ENCODE assay signal across 13 cellular contexts in the genomic region with DNA sequence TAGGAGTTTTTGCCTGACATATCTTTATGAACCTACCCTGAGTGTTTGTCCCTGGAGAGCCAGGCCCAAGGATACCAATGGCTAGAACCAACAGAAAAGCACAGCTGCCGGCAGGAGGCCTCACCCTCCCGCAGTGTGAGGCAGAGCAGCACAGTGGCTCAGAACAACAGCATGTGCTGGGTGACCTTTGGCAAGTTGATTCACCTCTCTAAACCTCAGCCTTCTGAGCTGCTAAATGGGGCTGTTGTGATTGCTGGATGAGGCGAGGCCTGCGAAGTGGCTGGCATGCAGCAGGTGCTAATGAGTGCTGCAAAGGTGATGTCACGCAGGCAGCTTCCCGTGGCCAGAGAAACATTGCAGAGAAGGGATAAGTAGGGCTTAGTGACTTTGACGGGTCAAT.
"Had no signal": no experiment of that assay in that cellular context is flagged by ENCODE, and none has a peak within 500 bp of the region (broad histone marks: within the 10 kb centered on the region; RNA-seq: fewer than 3 reads in every experiment).

No MANE protein-coding gene starts in this region.

- H3K27ac ChIP-seq: hepatocyte, lower lobe of right lung, SJSA1 had no signal

- H3K79me2 ChIP-seq: hepatocyte had no signal

- ATAC-seq: stimulated activated memory B cell treated with anti-CD40 and anti-IgM and Interleukin-4, amounts not matched to agents 10 μg/mL and 1 μg/mL and 100 μg/mL, for 72 hours had no signal

- H3K4me3 Mint-ChIP-seq: activated naive CD8-positive, alpha-beta T cell treated with anti-CD3 and anti-CD28 coated beads, Interleukin-2, amount 10 ng/mL, durations not matched to agents 7 days and 5 days; mesothelial cell of epicardium; naive B cell; stimulated activated memory B cell treated with anti-CD40 and anti-IgM and Interleukin-4, amounts not matched to agents 10 μg/mL and 1 μg/mL and 100 μg/mL, for 72 hours had no signal

- H3K9me3 ChIP-seq: lower lobe of right lung, SJSA1 had no signal

- DNase-seq: activated CD4-positive, alpha-beta T cell treated with anti-CD3 and anti-CD28 coated beads for 1 hour; activated CD8-positive, alpha-beta memory T cell treated with anti-CD3 and anti-CD28 coated beads for 24 hours; activated effector memory CD4-positive, alpha-beta T cell treated with anti-CD3 and anti-CD28 coated beads, Interleukin-2, amount 50 U/mL, for 16 hours; activated naive CD8-positive, alpha-beta T cell treated with anti-CD3 and anti-CD28 coated beads, Interleukin-2, amount 10 ng/mL, durations not matched to agents 7 days and 5 days; activated T-cell treated with anti-CD3 and anti-CD28 coated beads for 4 hours; kidney glomerular epithelial cell; lower lobe of right lung; naive B cell; right cardiac atrium had no signal

- H3K4me1 ChIP-seq: SJSA1 had no signal

- H3K27me3 Mint-ChIP-seq: activated naive CD8-positive, alpha-beta T cell treated with anti-CD3 and anti-CD28 coated beads, Interleukin-2, amount 10 ng/mL, durations not matched to agents 7 days and 5 days; naive B cell; stimulated activated memory B cell treated with anti-CD40 and anti-IgM and Interleukin-4, amounts not matched to agents 10 μg/mL and 1 μg/mL and 100 μg/mL, for 72 hours had no signal

- H3K27ac Mint-ChIP-seq: activated naive CD8-positive, alpha-beta T cell treated with anti-CD3 and anti-CD28 coated beads, Interleukin-2, amount 10 ng/mL, durations not matched to agents 7 days and 5 days; mesothelial cell of epicardium; naive B cell; stimulated activated memory B cell treated with anti-CD40 and anti-IgM and Interleukin-4, amounts not matched to agents 10 μg/mL and 1 μg/mL and 100 μg/mL, for 72 hours had no signal

- H3K4me1 Mint-ChIP-seq: activated naive CD8-positive, alpha-beta T cell treated with anti-CD3 and anti-CD28 coated beads, Interleukin-2, amount 10 ng/mL, durations not matched to agents 7 days and 5 days; naive B cell had no signal

- H3K4me3 ChIP-seq: hepatocyte, lower lobe of right lung, SJSA1 had no signal

- H2AFZ ChIP-seq: hepatocyte had no signal

- H3K9me3 Mint-ChIP-seq: activated naive CD8-positive, alpha-beta T cell treated with anti-CD3 and anti-CD28 coated beads, Interleukin-2, amount 10 ng/mL, durations not matched to agents 7 days and 5 days; mesothelial cell of epicardium; naive B cell; stimulated activated memory B cell treated with anti-CD40 and anti-IgM and Interleukin-4, amounts not matched to agents 10 μg/mL and 1 μg/mL and 100 μg/mL, for 72 hours had no signal

- H3K4me2 ChIP-seq: hepatocyte had no signal

- H3K27me3 ChIP-seq: hepatocyte, SJSA1 had no signal
